In genomic region chr12:124434951-124435805, GRCh38 we compare ENCODE assay signal across 16 cellular contexts.
DNase-seq lines count a peak whose midpoint lies in the region; ATAC-seq and TF ChIP-seq lines count a peak whose summit lies in the region.
"Had no signal": no experiment of that assay in that cellular context is flagged by ENCODE, and none has a peak within 500 bp of the region (broad histone marks: within the 10 kb centered on the region; RNA-seq: fewer than 3 reads in every experiment).

No MANE protein-coding gene starts in this region.

- peak; percentile 26 for ATAC-seq in stimulated activated naive CD8-positive, alpha-beta T cell treated with anti-CD3 and anti-CD28 coated beads, Interleukin-15, amount 100 ng/mL, for 72 hours
- ATAC-seq in stimulated activated naive CD8-positive, alpha-beta T cell treated with anti-CD3 and anti-CD28 coated beads, Interleukin-15, Interleukin-2, amounts not matched to agents 100 U/mL and 50 U/mL, for 24 hours: no peak
- ATAC-seq in HG03196 (IDR thresholded peaks at IDR 0.05; ENCODE audit: unreplicated experiment): no peak

- TF ChIP-seq CTCF in brain (conservative IDR thresholded peaks at IDR 0.05) (no peak), mesothelial cell of epicardium (IDR thresholded peaks at IDR 0.05; ENCODE audit: unreplicated experiment) (no peak)

- no peaks in the 10 kb centered on the region for H3K27me3 Mint-ChIP-seq in stimulated activated naive CD8-positive, alpha-beta T cell treated with anti-CD3 and anti-CD28 coated beads, Interleukin-15, amount 100 ng/mL, for 72 hours
- H3K27me3 Mint-ChIP-seq in brain (peaks cover 3% of the 10 kb centered on the region), mesothelial cell of epicardium (ENCODE audit: low read depth) (no peaks in the 10 kb centered on the region)
- H3K27me3 Mint-ChIP-seq: stimulated activated naive CD8-positive, alpha-beta T cell treated with anti-CD3 and anti-CD28 coated beads, Interleukin-15, Interleukin-2, amounts not matched to agents 100 ng/mL and 50 ng/mL, for 24 hours had no signal

- H3K9me3 Mint-ChIP-seq in stimulated activated naive CD8-positive, alpha-beta T cell treated with anti-CD3 and anti-CD28 coated beads, Interleukin-15, amount 100 ng/mL, for 72 hours: peaks cover 0 to 14% of the 10 kb centered on the region in 2 donors
- no peaks in the 10 kb centered on the region for H3K9me3 Mint-ChIP-seq in brain
- H3K9me3 Mint-ChIP-seq in mesothelial cell of epicardium: no peaks in the 10 kb centered on the region
- H3K9me3 Mint-ChIP-seq: stimulated activated naive CD8-positive, alpha-beta T cell treated with anti-CD3 and anti-CD28 coated beads, Interleukin-15, Interleukin-2, amounts not matched to agents 100 ng/mL and 50 ng/mL, for 24 hours had no signal

- peak overlapping the region in 1 of 2 donors; percentile 42 for H3K27ac Mint-ChIP-seq in stimulated activated naive CD8-positive, alpha-beta T cell treated with anti-CD3 and anti-CD28 coated beads, Interleukin-15, amount 100 ng/mL, for 72 hours
- H3K27ac Mint-ChIP-seq in brain: peak overlapping the region; percentile 73 to 95 (median 92)
- peak overlapping the region; percentile 61 for H3K27ac Mint-ChIP-seq in mesothelial cell of epicardium
- H3K27ac Mint-ChIP-seq: stimulated activated naive CD8-positive, alpha-beta T cell treated with anti-CD3 and anti-CD28 coated beads, Interleukin-15, Interleukin-2, amounts not matched to agents 100 ng/mL and 50 ng/mL, for 24 hours had no signal

- DNase-seq in stimulated activated naive CD8-positive, alpha-beta T cell treated with anti-CD3 and anti-CD28 coated beads, Interleukin-15, amount 100 ng/mL, for 72 hours: no peak
- DNase-seq in stimulated activated naive CD8-positive, alpha-beta T cell treated with anti-CD3 and anti-CD28 coated beads, Interleukin-15, Interleukin-2, amounts not matched to agents 100 U/mL and 50 U/mL, for 24 hours: no peak
- no peak for DNase-seq in mesothelial cell of epicardium (ENCODE audit: low spot score in 2 of 2, unreplicated experiment in 2 of 2)
- no peak for DNase-seq in medulla oblongata (ENCODE audit: extremely low spot score)
- DNase-seq in NCI-H2107 treated with DMSO at 0.1 percent for 48 hours (lab: John Stamatoyannopoulos, UW; ENCODE audit: unreplicated experiment): no peak
- no peak for DNase-seq in stimulated activated CD4-positive, alpha-beta T cell treated with anti-CD3 and anti-CD28 coated beads, Interleukin-2, amount 100 ng/mL, for 24 hours
- DNase-seq: activated T-cell treated with anti-CD3 and anti-CD28 coated beads, Interleukin-2, amount 50 U/mL, for 48 hours; head of caudate nucleus; Kasumi-1; kidney; NCI-H146; NCI-H226; spleen had no signal

- no peak overlapping the region for H3K4me3 Mint-ChIP-seq in stimulated activated naive CD8-positive, alpha-beta T cell treated with anti-CD3 and anti-CD28 coated beads, Interleukin-15, amount 100 ng/mL, for 72 hours
- H3K4me3 Mint-ChIP-seq in brain (peak overlapping the region in 2 of 5 experiments; percentile 7 to 19), mesothelial cell of epicardium (no peak overlapping the region)
- H3K4me3 Mint-ChIP-seq: stimulated activated naive CD8-positive, alpha-beta T cell treated with anti-CD3 and anti-CD28 coated beads, Interleukin-15, Interleukin-2, amounts not matched to agents 100 ng/mL and 50 ng/mL, for 24 hours had no signal

- H3K36me3 Mint-ChIP-seq in brain (peaks cover 3% of the 10 kb centered on the region), mesothelial cell of epicardium (peaks cover 10% of the 10 kb centered on the region)

- H3K4me1 Mint-ChIP-seq in stimulated activated naive CD8-positive, alpha-beta T cell treated with anti-CD3 and anti-CD28 coated beads, Interleukin-15, amount 100 ng/mL, for 72 hours: no peaks in the 10 kb centered on the region
- H3K4me1 Mint-ChIP-seq in brain (peaks cover 59% of the 10 kb centered on the region), mesothelial cell of epicardium (no peaks in the 10 kb centered on the region)
